Comparison of ENCODE assay signal across 8 cellular contexts in the genomic region with DNA sequence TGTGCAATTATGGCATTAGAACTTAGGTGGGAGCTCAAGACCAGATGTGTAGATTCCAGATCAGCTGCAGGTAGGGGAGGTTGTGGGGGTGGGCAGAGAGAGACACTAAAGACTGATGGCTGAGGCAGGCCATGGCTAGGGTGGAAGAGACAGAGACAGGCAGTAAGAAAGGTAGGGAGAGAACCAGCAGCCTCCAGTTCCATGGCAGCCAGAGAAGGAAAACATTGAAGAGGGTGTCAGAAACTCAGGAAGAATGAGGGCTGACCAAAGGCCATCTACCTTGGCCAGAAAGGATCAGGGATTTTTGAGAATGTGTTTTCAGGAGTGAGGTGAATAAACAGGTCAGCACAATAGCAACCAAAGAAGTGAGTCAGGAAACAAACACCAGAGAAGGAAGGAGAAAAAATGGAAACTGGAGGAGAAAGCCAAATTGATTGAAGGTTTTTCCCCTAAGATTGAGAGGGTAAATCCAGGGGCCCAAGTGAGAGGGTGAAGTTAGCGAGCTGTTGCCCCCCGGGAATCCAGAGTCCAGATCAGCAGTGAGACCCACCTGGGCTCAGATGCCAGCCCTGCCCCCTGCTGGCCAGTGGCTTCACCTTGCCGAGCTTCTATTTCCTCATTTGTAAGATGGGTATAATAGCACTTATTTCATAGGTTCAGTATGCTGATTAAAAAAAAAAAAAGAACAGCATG. TPM values are rescaled to one million over a fixed set of nuclear protein-coding genes. Genes with fewer than 3 reads are reported as not detected.
DNase-seq lines count a peak whose midpoint lies in the region; ATAC-seq and TF ChIP-seq lines count a peak whose summit lies in the region.

No MANE protein-coding gene starts in this region.

- intact Hi-C loops in Panc1 (cut with micrococcal nuclease; ENCODE audit: unreplicated experiment): loop anchor here (5.0 kb wide), 1 partner anchor 67 kb away; no protein-coding TSS in a partner anchor

- H3K4me1 ChIP-seq in Panc1 (ENCODE audit: control insufficient read depth, insufficient read depth, low read length): peaks cover 4% of the 10 kb centered on the region; the same call in 1 of the 2 replicates
- peaks cover 0 to 85% of the 10 kb centered on the region in 2 donors for H3K4me1 ChIP-seq in right atrium auricular region

- H3K4me3 ChIP-seq in AG09309 (ENCODE audit: control insufficient read depth, low read depth, low read length) (no peak overlapping the region), Panc1 (ENCODE audit: low read depth in 2 of 2, low read length in 2 of 2) (no peak overlapping the region), right atrium auricular region (no peak overlapping the region)

- POLR2A ChIA-PET in Panc1 (lab: Charles Lee): interaction anchor here (0.6 kb wide), 1 partner anchor 17 kb away, joined by 3 read pairs; no protein-coding TSS in a partner anchor

- no TSS peak for BruUV-seq in Panc1 (replicated peaks; lab: Mats Ljungman, UMichigan)

- peak; percentile 83 for TF ChIP-seq CTCF in AG09309 (IDR thresholded peaks at IDR 0.05; ENCODE audit: control insufficient read depth, insufficient read depth, low read depth, low read length, missing control alignments)
- TF ChIP-seq CTCF in GM20000 (IDR thresholded peaks at IDR 0.05; ENCODE audit: extremely low read depth, missing control alignments): peak; percentile 72
- peak; percentile 94 for TF ChIP-seq CTCF in Panc1 (IDR thresholded peaks at IDR 0.05)
- TF ChIP-seq CTCF in right atrium auricular region (IDR thresholded peaks at IDR 0.05): peak; percentile 41 to 69

- H3K27me3 ChIP-seq in Panc1 (ENCODE audit: control insufficient read depth, insufficient read depth, low read length) (no peaks in the 10 kb centered on the region), right atrium auricular region (no peaks in the 10 kb centered on the region)

- DNase-seq in AG09309 (ENCODE audit: low read depth): no peak
- peak; percentile 65 for DNase-seq in GM20000 (ENCODE audit: low spot score)
- peak; percentile 28 for DNase-seq in Panc1 (ENCODE audit: low read depth, low spot score)
- peak; percentile 28 for DNase-seq in activated gamma-delta T cell treated with anti-CD3 and anti-CD28 coated beads, Interleukin-2, amount 50 U/mL, for 16 hours (ENCODE audit: low read depth)
- DNase-seq in right atrium auricular region (ENCODE audit: low spot score): no peak
- peak; percentile 51 to 53 for DNase-seq in stimulated activated CD4-positive, alpha-beta T cell treated with anti-CD3 and anti-CD28 coated beads, Interleukin-1b, Interleukin-23, amount 100 ng/mL, for 4 hours (ENCODE audit: low read depth in 2 of 2)
- no peak for DNase-seq in occipital lobe (lab: John Stamatoyannopoulos, UW)

- in situ Hi-C loops in Panc1 (cut with HindIII; ENCODE audit: low pct_unique_long_range_greater_than_20kb, low sequenced_read_pairs): no loop called here

- no peak overlapping the region for H3K27ac ChIP-seq in Panc1 (ENCODE audit: low read length)
- H3K27ac ChIP-seq in right atrium auricular region: peak overlapping the region; percentile 56 to 79

- CTCF ChIA-PET in Panc1 (lab: Charles Lee): interaction anchor here (0.5 to 1.1 kb wide), 7 partner anchors 9 to 160 kb away, joined by 3 to 7 read pairs (median 4); no protein-coding TSS in a partner anchor

- ATAC-seq in Panc1 (peak; percentile 80), HG03159 (IDR thresholded peaks at IDR 0.05; ENCODE audit: unreplicated experiment) (no peak)

- H3K9me3 ChIP-seq in Panc1 (ENCODE audit: control insufficient read depth, insufficient read depth, low read depth, low read length) (no peaks in the 10 kb centered on the region), right atrium auricular region (no peaks in the 10 kb centered on the region)

- no peaks in the 10 kb centered on the region for H3K36me3 ChIP-seq in Panc1 (ENCODE audit: control insufficient read depth, insufficient read depth, low read length)
- peaks cover 24% of the 10 kb centered on the region for H3K36me3 ChIP-seq in right atrium auricular region

RNA-seq across cellular contexts. Expression of a gene that starts 41.0 kb away (rescaled TPM):
- total RNA-seq in Panc1 (2021; ENCODE audit: unreplicated experiment): 95.0 TPM
- polyA plus RNA-seq in Panc1 (2012; ENCODE audit: insufficient read length): 41.2 TPM
- total RNA-seq in right atrium auricular region: 100 to 1,000 TPM; 115 to 118 TPM
- total RNA-seq in occipital lobe: 55.2 TPM

Comparison
In these comparisons a context has a peak if more than half of its experiments do, and no peak if none do; other contexts are left out.
1. DNase-seq: peak in GM20000 (single experiment), Panc1 (single experiment), activated gamma-delta T cell treated with anti-CD3 and anti-CD28 coated beads, Interleukin-2, amount 50 U/mL, for 16 hours (single experiment) and stimulated activated CD4-positive, alpha-beta T cell treated with anti-CD3 and anti-CD28 coated beads, Interleukin-1b, Interleukin-23, amount 100 ng/mL, for 4 hours (2 of 2); none in AG09309 (single experiment), right atrium auricular region (single experiment) and occipital lobe (single experiment).
2. Peak in every context shown above with its lines, with median percentiles within 50 percentile points of each other: CTCF ChIP-seq.